Comparison of ENCODE assay signal across 8 cellular contexts in genomic region chr6:53348436-53349208, GRCh38. TPM values are rescaled to one million over a fixed set of nuclear protein-coding genes. Genes with fewer than 3 reads are reported as not detected.
A peak's percentile ranks its signal among the peaks of the same experiment; 100 is the strongest.
DNase-seq lines count a peak whose midpoint lies in the region; ATAC-seq and TF ChIP-seq lines count a peak whose summit lies in the region.

Gene ELOVL5 (minus strand): TSS chr6:53348950. CDS start chr6:53295699, 53,251 bp downstream.

- peak within 1 kb of the TSS; percentile 76 for H3K4me3 ChIP-seq in AG09309 (ENCODE audit: control insufficient read depth, low read depth, low read length)

- no peak for TF ChIP-seq CTCF in AG09309 (IDR thresholded peaks at IDR 0.05; ENCODE audit: control insufficient read depth, insufficient read depth, low read depth, low read length, missing control alignments)

- ATAC-seq in GM19025 (IDR thresholded peaks at IDR 0.05; ENCODE audit: low read depth, unreplicated experiment) (peak; percentile 70), HG03354 (IDR thresholded peaks at IDR 0.05; ENCODE audit: poor library complexity, severe bottlenecking, unreplicated experiment) (peak; percentile 81)

- DNase-seq in AG09309 (ENCODE audit: low read depth) (peak; percentile 94), NCI-H460 (ENCODE audit: extremely low read depth, low read depth) (peak; percentile 92), cerebellum (ENCODE audit: low spot score) (peak; percentile 92), kidney tubule cell (ENCODE audit: low spot score) (peak; percentile 97)
- DNase-seq in activated CD4-positive, alpha-beta T cell treated with anti-CD3 and anti-CD28 coated beads for 1 hour = peak; percentile 93
- peak; percentile 95 to 96 (median 96) for DNase-seq in stimulated activated CD4-positive, alpha-beta T cell treated with anti-CD3 and anti-CD28 coated beads, Interleukin-1b, Interleukin-23, amount 100 ng/mL, for 24 hours (ENCODE audit: low read depth in 4 of 4, low spot score in 1 of 4)

RNA-seq across cellular contexts. Expression of gene ELOVL5, which starts in this region (rescaled TPM):
- 55.4 and 60.7 TPM in 2 replicates for total RNA-seq in NCI-H460 (2014; rRNA removed; shearing (Covaris generic))
- 52.7 and 65.7 TPM in 2 replicates for polyA plus RNA-seq in NCI-H460 (2014; cell fraction: nucleus; rRNA removed)
- total RNA-seq in cerebellum = 50.4 TPM

Comparison
In these comparisons a context has a peak if more than half of its experiments do, and no peak if none do; other contexts are left out.
1. Peak in every context shown above with its lines: DNase-seq, ATAC-seq and H3K4me3 ChIP-seq.